Comparison of ENCODE assay signal across 12 cellular contexts in genomic region chr2:231546014-231546413, GRCh38. TPM values are rescaled to one million over a fixed set of nuclear protein-coding genes. Genes with fewer than 3 reads are reported as not detected.
A peak's percentile ranks its signal among the peaks of the same experiment; 100 is the strongest.
DNase-seq lines count a peak whose midpoint lies in the region; ATAC-seq and TF ChIP-seq lines count a peak whose summit lies in the region.
"Had no signal": no experiment of that assay in that cellular context is flagged by ENCODE, and none has a peak within 500 bp of the region (broad histone marks: within the 10 kb centered on the region; RNA-seq: fewer than 3 reads in every experiment).

No MANE protein-coding gene starts in this region.

- H3K4me3 Mint-ChIP-seq in stimulated activated naive CD8-positive, alpha-beta T cell treated with anti-CD3 and anti-CD28 coated beads, Interleukin-15, Interleukin-2, amounts not matched to agents 100 ng/mL and 50 ng/mL, for 24 hours: peak overlapping the region; percentile 72

- no TSS peak for BruUV-seq in Panc1 (replicated peaks; lab: Mats Ljungman, UMichigan)

- no peak for ATAC-seq in stimulated activated naive CD8-positive, alpha-beta T cell treated with anti-CD3 and anti-CD28 coated beads, Interleukin-15, Interleukin-2, amounts not matched to agents 100 U/mL and 50 U/mL, for 24 hours
- no peak for ATAC-seq in Panc1
- peak in 1 of 2 donors; percentile 28 for ATAC-seq in lower lobe of right lung
- ATAC-seq in HG02884 (IDR thresholded peaks at IDR 0.05; ENCODE audit: unreplicated experiment): no peak
- no peak for ATAC-seq in HG02610 (IDR thresholded peaks at IDR 0.05; ENCODE audit: unreplicated experiment)

- H3K4me1 Mint-ChIP-seq in stimulated activated naive CD8-positive, alpha-beta T cell treated with anti-CD3 and anti-CD28 coated beads, Interleukin-15, Interleukin-2, amounts not matched to agents 100 ng/mL and 50 ng/mL, for 24 hours (ENCODE audit: low read depth): peaks cover 37% of the 10 kb centered on the region

- H3K27me3 ChIP-seq in Panc1 (ENCODE audit: control insufficient read depth, insufficient read depth, low read length) (no peaks in the 10 kb centered on the region), lower lobe of right lung (ENCODE audit: low read depth) (no peaks in the 10 kb centered on the region)
- H3K27me3 ChIP-seq: body of pancreas had no signal

- TF ChIP-seq CTCF in Panc1 (IDR thresholded peaks at IDR 0.05) (no peak), lower lobe of right lung (IDR thresholded peaks at IDR 0.05) (no peak)

- intact Hi-C loops in Panc1 (cut with micrococcal nuclease; ENCODE audit: unreplicated experiment): no loop called here
- intact Hi-C loops in lower lobe of right lung (cut with DNase I): no loop called here

- peaks cover 14% of the 10 kb centered on the region for H3K36me3 Mint-ChIP-seq in stimulated activated naive CD8-positive, alpha-beta T cell treated with anti-CD3 and anti-CD28 coated beads, Interleukin-15, Interleukin-2, amounts not matched to agents 100 ng/mL and 50 ng/mL, for 24 hours (ENCODE audit: low read depth)

- DNase-seq in stimulated activated naive CD8-positive, alpha-beta T cell treated with anti-CD3 and anti-CD28 coated beads, Interleukin-15, Interleukin-2, amounts not matched to agents 100 U/mL and 50 U/mL, for 24 hours: no peak
- no peak for DNase-seq in Panc1 (ENCODE audit: low read depth, low spot score)
- DNase-seq in lower lobe of right lung: peak; percentile 28
- DNase-seq in germinal center (ENCODE audit: low spot score): no peak
- no peak for DNase-seq in retina
- DNase-seq: NCI-H1092 had no signal

- POLR2A ChIA-PET in Panc1 (lab: Charles Lee): no interaction called here

- H3K4me3 ChIP-seq in Panc1 (ENCODE audit: low read depth in 2 of 2, low read length in 2 of 2) (no peak overlapping the region), lower lobe of right lung (no peak overlapping the region)
- H3K4me3 ChIP-seq: body of pancreas had no signal

- peaks cover 8% of the 10 kb centered on the region; the same call in 1 of the 2 replicates for H3K4me1 ChIP-seq in Panc1 (ENCODE audit: control insufficient read depth, insufficient read depth, low read length)
- peaks cover 41% of the 10 kb centered on the region for H3K4me1 ChIP-seq in lower lobe of right lung
- H3K4me1 ChIP-seq: body of pancreas had no signal

- peaks cover 6% of the 10 kb centered on the region; the same call in 1 of the 2 replicates for H3K9me3 ChIP-seq in Panc1 (ENCODE audit: control insufficient read depth, insufficient read depth, low read depth, low read length)
- H3K9me3 ChIP-seq in lower lobe of right lung: peaks cover 5% of the 10 kb centered on the region
- H3K9me3 ChIP-seq: body of pancreas had no signal

- H3K27me3 Mint-ChIP-seq in stimulated activated naive CD8-positive, alpha-beta T cell treated with anti-CD3 and anti-CD28 coated beads, Interleukin-15, Interleukin-2, amounts not matched to agents 100 ng/mL and 50 ng/mL, for 24 hours: no peaks in the 10 kb centered on the region

- H3K36me3 ChIP-seq in Panc1 (ENCODE audit: control insufficient read depth, insufficient read depth, low read length): no peaks in the 10 kb centered on the region
- H3K36me3 ChIP-seq in lower lobe of right lung: no peaks in the 10 kb centered on the region

- CTCF ChIA-PET in Panc1 (lab: Charles Lee): no interaction called here

- H3K9me3 Mint-ChIP-seq in stimulated activated naive CD8-positive, alpha-beta T cell treated with anti-CD3 and anti-CD28 coated beads, Interleukin-15, Interleukin-2, amounts not matched to agents 100 ng/mL and 50 ng/mL, for 24 hours: peaks cover 12% of the 10 kb centered on the region

- H3K27ac Mint-ChIP-seq in stimulated activated naive CD8-positive, alpha-beta T cell treated with anti-CD3 and anti-CD28 coated beads, Interleukin-15, Interleukin-2, amounts not matched to agents 100 ng/mL and 50 ng/mL, for 24 hours: no peak overlapping the region

- H3K27ac ChIP-seq in Panc1 (ENCODE audit: low read length) (peak overlapping the region; percentile 8; the same call in 1 of the 2 replicates), lower lobe of right lung (peak overlapping the region; percentile 67)
- H3K27ac ChIP-seq: body of pancreas had no signal

- in situ Hi-C loops in Panc1 (cut with HindIII; ENCODE audit: low pct_unique_long_range_greater_than_20kb, low sequenced_read_pairs): no loop called here

RNA-seq across cellular contexts. Expression of gene NMUR1, which starts 15.8 kb away (rescaled TPM):
- total RNA-seq in Panc1 (2021; ENCODE audit: unreplicated experiment): 0.28 TPM
- polyA plus RNA-seq in Panc1 (2012; ENCODE audit: insufficient read length): 0.62 TPM
- total RNA-seq in lower lobe of right lung: 4.4 TPM
- total RNA-seq: NCI-H460 had no signal
- polyA plus RNA-seq: BJ had no signal

RNA-seq across cellular contexts. Expression of gene TEX44, which starts 46.6 kb away (rescaled TPM):
- total RNA-seq in Panc1 (2021; ENCODE audit: unreplicated experiment) (not detected), lower lobe of right lung (not detected)
- polyA plus RNA-seq in Panc1 (2012; ENCODE audit: insufficient read length): not detected
- total RNA-seq: body of pancreas, NCI-H460 had no signal
- polyA plus RNA-seq: BJ had no signal
